In the genomic region with DNA sequence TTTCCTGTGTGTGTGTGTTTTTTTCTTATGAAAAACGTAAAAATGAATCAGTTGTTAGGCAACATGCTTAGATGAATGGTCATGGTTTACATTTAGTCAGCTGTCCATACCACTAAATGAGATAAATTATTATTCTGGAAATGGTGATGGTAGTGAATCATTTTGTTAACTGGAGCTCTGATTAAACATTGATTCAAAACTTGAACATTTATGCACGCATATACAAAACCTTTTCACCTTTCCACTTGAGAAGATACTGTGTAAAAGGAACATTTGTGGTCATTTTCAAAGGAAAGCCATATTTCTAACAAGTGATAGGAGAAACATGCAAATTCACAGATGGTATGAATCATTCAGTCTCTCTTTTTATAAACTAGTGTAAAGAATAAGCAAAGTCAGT, we compare ENCODE assay signal across 1 cellular context.
TF ChIP-seq lines count a peak whose summit lies in the region.

No MANE protein-coding gene starts in this region.

TF ChIP-seq in H1, 55 proteins besides CTCF, POLR2A, EP300 and RAD21:
- no peak for TF ChIP-seq BCL11A (IDR thresholded peaks at IDR 0.05; ENCODE audit: low read depth in 2 of 2, low read length in 2 of 2)
- no peak for TF ChIP-seq RBBP5 (IDR thresholded peaks at IDR 0.05; ENCODE audit: borderline replicate concordance, low read depth, low read length)
- no peak for TF ChIP-seq ASH2L (IDR thresholded peaks at IDR 0.05; ENCODE audit: low read length)
- no peak for TF ChIP-seq EZH2 (IDR thresholded peaks at IDR 0.05; ENCODE audit: low read depth, low read length, severe bottlenecking)
